ENCODE assay signal across 8 cellular contexts in the genomic region with DNA sequence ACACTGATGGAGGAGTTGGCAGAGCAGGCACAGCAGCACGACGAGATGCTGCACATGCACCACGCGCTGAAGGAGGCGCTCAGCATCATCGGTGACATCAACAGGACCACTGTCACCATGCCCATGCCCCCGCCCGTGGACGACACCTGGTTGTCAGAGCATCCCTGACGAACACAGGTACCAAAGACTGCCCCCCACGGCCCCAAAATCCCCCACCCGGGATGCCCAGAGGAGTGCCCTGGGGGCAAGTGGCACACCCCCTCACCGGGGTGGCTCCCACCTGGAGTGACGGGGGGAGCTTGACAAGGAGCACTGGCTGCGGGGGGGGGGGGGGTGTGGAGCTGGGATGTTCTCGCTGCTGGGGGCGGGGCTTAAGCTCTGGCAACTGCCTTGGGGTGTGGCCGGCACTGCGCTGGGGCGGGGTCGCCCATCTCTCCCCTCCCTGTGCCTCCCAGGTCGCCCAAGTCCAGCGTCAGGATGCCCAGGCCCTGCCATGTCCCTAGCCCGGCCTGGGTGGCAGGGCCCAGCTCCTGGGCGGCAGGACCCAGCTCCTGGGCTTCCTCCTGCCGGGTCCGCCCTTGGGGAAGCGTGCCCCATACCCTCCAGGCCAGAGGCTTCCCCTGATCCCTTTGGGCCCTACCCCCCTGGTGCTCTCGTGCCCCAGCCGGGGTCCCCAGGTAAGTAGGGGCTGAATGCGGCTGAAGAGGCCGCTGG. TPM values are rescaled to one million over a fixed set of nuclear protein-coding genes. Genes with fewer than 3 reads are reported as not detected.
A peak's percentile ranks its signal among the peaks of the same experiment; 100 is the strongest.
DNase-seq lines count a peak whose midpoint lies in the region; ATAC-seq, FAIRE-seq and TF ChIP-seq lines count a peak whose summit lies in the region.
"Not testable (repeated sequence)": the region's sequence is repeated elsewhere in the genome, so short reads cannot be mapped to it uniquely, and the experiment has no call there.

No MANE protein-coding gene starts in this region.

- CTCF ChIA-PET in RWPE1 (lab: Yijun Ruan, JAX) = not testable (repeated sequence)

- not testable (repeated sequence) for TF ChIP-seq CTCF in D721Med (IDR thresholded peaks at IDR 0.05; ENCODE audit: insufficient read depth, missing control alignments); RWPE1 (conservative IDR thresholded peaks at IDR 0.05; ENCODE audit: low read depth); right lobe of liver (IDR thresholded peaks at IDR 0.05); pancreas (IDR thresholded peaks at IDR 0.05); type B pancreatic cell (conservative IDR thresholded peaks at IDR 0.05)

- H3K36me3 Mint-ChIP-seq in type B pancreatic cell = not testable (repeated sequence)

- not testable (repeated sequence) for H3K27ac Mint-ChIP-seq in type B pancreatic cell

- H3K27ac ChIP-seq in RWPE1 = 0 out of 2 replicates have a peak overlapping the region, but pooled peaks have one; percentile 11
- H3K27ac ChIP-seq in right lobe of liver, pancreas: not testable (repeated sequence)

- DNase-seq in D721Med (ENCODE audit: insufficient read length, low spot score) (peak; percentile 21), H4 (ENCODE audit: low spot score) (peak; percentile 2), dedifferentiated amniotic fluid mesenchymal stem cell (ENCODE audit: extremely low spot score) (peak; percentile 7), left ventricle myocardium superior (peak; percentile 22), right lobe of liver (peak in 2 of 3 donors; percentile 46 to 58), pancreas (peak in 3 of 6 donors; percentile 45 to 67 (median 58)), type B pancreatic cell (ENCODE audit: extremely low spot score, unreplicated experiment) (peak; percentile 76)
- not testable (repeated sequence) for DNase-seq in RWPE1 (ENCODE audit: low spot score)

- H3K9me3 Mint-ChIP-seq in type B pancreatic cell = not testable (repeated sequence)

- TF ChIP-seq POLR2A in right lobe of liver (IDR thresholded peaks at IDR 0.05) = not testable (repeated sequence)

- intact Hi-C loops in left ventricle myocardium superior (cut with micrococcal nuclease); right lobe of liver (cut with DNase I); pancreas (cut with DNase I): not testable (repeated sequence)

- ATAC-seq in left ventricle myocardium superior (peak; percentile 22), right lobe of liver (peak in 2 of 4 donors; percentile 35 to 68), pancreas (peak in 3 of 4 donors; percentile 22 to 29 (median 23))

- not testable (repeated sequence) for H3K4me1 Mint-ChIP-seq in type B pancreatic cell (ENCODE audit: unreplicated experiment)

- FAIRE-seq in D721Med (lab: Jason Lieb, UNC); pancreas (lab: Jason Lieb, UNC): not testable (repeated sequence)

- not testable (repeated sequence) for H3K4me1 ChIP-seq in right lobe of liver, pancreas

- not testable (repeated sequence) for H3K27me3 ChIP-seq in right lobe of liver, pancreas

- not testable (repeated sequence) for H3K27me3 Mint-ChIP-seq in type B pancreatic cell

- H3K4me3 ChIP-seq in right lobe of liver, pancreas: not testable (repeated sequence)

- POLR2A ChIA-PET in RWPE1 (lab: Yijun Ruan, JAX; ENCODE audit: low non-redundant PET) = not testable (repeated sequence)

- not testable (repeated sequence) for H3K36me3 ChIP-seq in right lobe of liver, pancreas

- H3K4me3 Mint-ChIP-seq in type B pancreatic cell = not testable (repeated sequence)

- H3K9me3 ChIP-seq in right lobe of liver, pancreas: not testable (repeated sequence)

- WGBS in right lobe of liver (ENCODE audit: insufficient coverage, low coverage, low lambda C conversion rate, missing lambda C conversion rate) = 100% methylated on average over 7 of the region's 32 CpGs
- WGBS in pancreas, 2 donors = 90 to 91% methylated on average over 25 to 29 of the region's 32 CpGs

RNA-seq across cellular contexts. Expression of gene GOLGA6L9, which starts 42.8 kb away (rescaled TPM):
- total RNA-seq in H4 (2014; rRNA removed; shearing (Covaris generic)) = 0.37 and 0.75 TPM in 2 replicates
- 1.4 TPM for total RNA-seq in left ventricle myocardium superior
- total RNA-seq in right lobe of liver = 1 to 10 TPM in 3 of 6 experiments, under 1 TPM in 3; 0.49 to 1.2 (median 0.94) TPM
- total RNA-seq in pancreas = 1 to 10 TPM; 1.4 to 2.5 (median 1.8) TPM
- polyA plus RNA-seq in pancreas = 10 to 100 TPM in 1 of 2 donors, 1 to 10 TPM in 1; 7.3 to 21.7 TPM
- total RNA-seq in type B pancreatic cell (ENCODE audit: low replicate concordance) = 4.3 and 10.4 TPM in 2 replicates
